Comparison of ENCODE assay signal across 3 cellular contexts in the genomic region with DNA sequence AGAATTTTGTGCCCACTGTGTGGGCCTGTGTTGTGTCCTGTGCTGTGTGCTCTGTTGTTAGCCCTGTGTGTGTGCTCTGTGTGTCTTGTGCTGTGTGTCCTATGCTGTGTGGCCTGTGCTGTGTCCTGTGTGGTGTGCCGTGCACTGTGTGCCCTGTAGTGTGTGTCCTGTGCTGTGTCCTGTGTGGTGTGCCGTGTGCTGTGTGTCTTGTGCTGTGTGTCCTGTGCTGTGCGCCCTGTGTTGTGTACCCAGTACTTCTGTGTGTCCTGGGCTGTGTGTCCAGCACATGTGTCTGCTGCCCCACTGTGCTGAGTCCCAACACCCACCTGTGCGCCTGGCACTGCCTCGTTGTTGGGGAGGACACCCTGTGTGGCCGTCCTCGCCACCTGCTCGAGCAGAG.
TF ChIP-seq lines count a peak whose summit lies in the region.

No MANE protein-coding gene starts in this region.

TF ChIP-seq in GM23338, 12 proteins besides CTCF, POLR2A, EP300 and RAD21 (continues in another document):
- TF ChIP-seq STAT1 (IDR thresholded peaks at IDR 0.05; ENCODE audit: unreplicated experiment) (no peak), ZNF114 (CRISPR knock-in tag; IDR thresholded peaks at IDR 0.05) (no peak), JUNB (IDR thresholded peaks at IDR 0.05; ENCODE audit: unreplicated experiment) (no peak), ZNF331 (CRISPR knock-in tag; IDR thresholded peaks at IDR 0.05; ENCODE audit: low read depth) (no peak), EZH2 (IDR thresholded peaks at IDR 0.05; ENCODE audit: low read depth, unreplicated experiment) (no peak), CREB1 (CRISPR knock-in tag; IDR thresholded peaks at IDR 0.05; ENCODE audit: low read depth) (no peak), POLR2AphosphoS5 (IDR thresholded peaks at IDR 0.05; ENCODE audit: low read depth) (no peak), EZH2phosphoT487 (IDR thresholded peaks at IDR 0.05; ENCODE audit: unreplicated experiment) (no peak), NANOG (IDR thresholded peaks at IDR 0.05; ENCODE audit: borderline replicate concordance) (no peak)
- TF ChIP-seq, protein P1, sequence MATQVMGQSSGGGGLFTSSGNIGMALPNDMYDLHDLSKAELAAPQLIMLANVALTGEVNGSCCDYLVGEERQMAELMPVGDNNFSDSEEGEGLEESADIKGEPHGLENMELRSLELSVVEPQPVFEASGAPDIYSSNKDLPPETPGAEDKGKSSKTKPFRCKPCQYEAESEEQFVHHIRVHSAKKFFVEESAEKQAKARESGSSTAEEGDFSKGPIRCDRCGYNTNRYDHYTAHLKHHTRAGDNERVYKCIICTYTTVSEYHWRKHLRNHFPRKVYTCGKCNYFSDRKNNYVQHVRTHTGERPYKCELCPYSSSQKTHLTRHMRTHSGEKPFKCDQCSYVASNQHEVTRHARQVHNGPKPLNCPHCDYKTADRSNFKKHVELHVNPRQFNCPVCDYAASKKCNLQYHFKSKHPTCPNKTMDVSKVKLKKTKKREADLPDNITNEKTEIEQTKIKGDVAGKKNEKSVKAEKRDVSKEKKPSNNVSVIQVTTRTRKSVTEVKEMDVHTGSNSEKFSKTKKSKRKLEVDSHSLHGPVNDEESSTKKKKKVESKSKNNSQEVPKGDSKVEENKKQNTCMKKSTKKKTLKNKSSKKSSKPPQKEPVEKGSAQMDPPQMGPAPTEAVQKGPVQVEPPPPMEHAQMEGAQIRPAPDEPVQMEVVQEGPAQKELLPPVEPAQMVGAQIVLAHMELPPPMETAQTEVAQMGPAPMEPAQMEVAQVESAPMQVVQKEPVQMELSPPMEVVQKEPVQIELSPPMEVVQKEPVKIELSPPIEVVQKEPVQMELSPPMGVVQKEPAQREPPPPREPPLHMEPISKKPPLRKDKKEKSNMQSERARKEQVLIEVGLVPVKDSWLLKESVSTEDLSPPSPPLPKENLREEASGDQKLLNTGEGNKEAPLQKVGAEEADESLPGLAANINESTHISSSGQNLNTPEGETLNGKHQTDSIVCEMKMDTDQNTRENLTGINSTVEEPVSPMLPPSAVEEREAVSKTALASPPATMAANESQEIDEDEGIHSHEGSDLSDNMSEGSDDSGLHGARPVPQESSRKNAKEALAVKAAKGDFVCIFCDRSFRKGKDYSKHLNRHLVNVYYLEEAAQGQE (IDR thresholded peaks at IDR 0.05; ENCODE audit: unreplicated experiment), result no peak
- TF ChIP-seq, protein P2, sequence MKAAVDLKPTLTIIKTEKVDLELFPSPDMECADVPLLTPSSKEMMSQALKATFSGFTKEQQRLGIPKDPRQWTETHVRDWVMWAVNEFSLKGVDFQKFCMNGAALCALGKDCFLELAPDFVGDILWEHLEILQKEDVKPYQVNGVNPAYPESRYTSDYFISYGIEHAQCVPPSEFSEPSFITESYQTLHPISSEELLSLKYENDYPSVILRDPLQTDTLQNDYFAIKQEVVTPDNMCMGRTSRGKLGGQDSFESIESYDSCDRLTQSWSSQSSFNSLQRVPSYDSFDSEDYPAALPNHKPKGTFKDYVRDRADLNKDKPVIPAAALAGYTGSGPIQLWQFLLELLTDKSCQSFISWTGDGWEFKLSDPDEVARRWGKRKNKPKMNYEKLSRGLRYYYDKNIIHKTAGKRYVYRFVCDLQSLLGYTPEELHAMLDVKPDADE (IDR thresholded peaks at IDR 0.05), result no peak

TF ChIP-seq in HEK293, 187 proteins besides CTCF, POLR2A, EP300 and RAD21:
- TF ChIP-seq ZNF785 (tag by site-specific recombination; IDR thresholded peaks at IDR 0.05) (0 out of 2 replicates have a peak, but pooled peaks have one; percentile 21), ZNF768 (tag by site-specific recombination; IDR thresholded peaks at IDR 0.05) (peak; percentile 92; the same call in 1 of the 2 replicates), ZNF266 (tag by site-specific recombination; IDR thresholded peaks at IDR 0.05; ENCODE audit: low read depth) (no peak)

TF ChIP-seq in H1, 55 proteins besides CTCF, POLR2A, EP300 and RAD21 (continued from another document):
- TF ChIP-seq, protein P3, sequence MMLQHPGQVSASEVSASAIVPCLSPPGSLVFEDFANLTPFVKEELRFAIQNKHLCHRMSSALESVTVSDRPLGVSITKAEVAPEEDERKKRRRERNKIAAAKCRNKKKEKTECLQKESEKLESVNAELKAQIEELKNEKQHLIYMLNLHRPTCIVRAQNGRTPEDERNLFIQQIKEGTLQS (IDR thresholded peaks at IDR 0.05; ENCODE audit: insufficient read depth, low read depth, low read length), result no peak
